8 cellular contexts compared by ENCODE assay signal in genomic region chr19:35745328-35746086, GRCh38. TPM values are rescaled to one million over a fixed set of nuclear protein-coding genes. Genes with fewer than 3 reads are reported as not detected.
DNase-seq lines count a peak whose midpoint lies in the region; ATAC-seq and TF ChIP-seq lines count a peak whose summit lies in the region.

Gene PSENEN (plus strand): TSS chr19:35745651. CDS start chr19:35745931, 280 bp downstream.
Gene U2AF1L4 (minus strand): TSS chr19:35745418. CDS start chr19:35745391, 27 bp downstream.

- H3K36me3 Mint-ChIP-seq in T-helper 17 cell (ENCODE audit: low read depth) = peaks cover 4% of the 10 kb centered on the region
- H3K36me3 Mint-ChIP-seq in type B pancreatic cell = no peaks in the 10 kb centered on the region

- H3K9me3 Mint-ChIP-seq in type B pancreatic cell = no peaks in the 10 kb centered on the region

- no peaks in the 10 kb centered on the region for H3K9me3 ChIP-seq in T-helper 17 cell (ENCODE audit: control insufficient read depth, low read length, poor library complexity, severe bottlenecking)

- H3K4me1 Mint-ChIP-seq in T-helper 17 cell (peaks cover 58% of the 10 kb centered on the region), type B pancreatic cell (ENCODE audit: unreplicated experiment) (peaks cover 30% of the 10 kb centered on the region)

- TF ChIP-seq CTCF in GM13976 (IDR thresholded peaks at IDR 0.05; ENCODE audit: borderline replicate concordance, control extremely low read depth, extremely low read depth, insufficient read depth, missing control alignments) = no peak
- TF ChIP-seq CTCF in type B pancreatic cell (conservative IDR thresholded peaks at IDR 0.05) = no peak

- in situ Hi-C loops in GM13976 (cut with MboI; ENCODE audit: low sequenced_read_pairs, unreplicated experiment) = no loop called here

- peak within 1 kb of the TSS; percentile 98 for H3K4me3 Mint-ChIP-seq in T-helper 17 cell
- H3K4me3 Mint-ChIP-seq in type B pancreatic cell = peak within 1 kb of the TSS; percentile 99

- intact Hi-C loops in left cardiac atrium (cut with DNase I) = loop anchor here in 1 of 2 donors (10.0 kb wide), 1 partner anchor 189 kb away; the partner anchor contains the start of gene LRFN3
- intact Hi-C loops in posterior cingulate gyrus (cut with DNase I) = no loop called here

- H3K27me3 Mint-ChIP-seq in T-helper 17 cell = no peaks in the 10 kb centered on the region
- H3K27me3 Mint-ChIP-seq in type B pancreatic cell = no peaks in the 10 kb centered on the region

- peak; percentile 50 for ATAC-seq in HG02885 (IDR thresholded peaks at IDR 0.05; ENCODE audit: poor library complexity, unreplicated experiment)
- ATAC-seq in T-helper 17 cell = peak; percentile 66
- ATAC-seq in left cardiac atrium = peak; percentile 83 to 85

- DNase-seq in GM13976 (ENCODE audit: low spot score) = peak; percentile 93
- DNase-seq in NCI-H187 (lab: John Stamatoyannopoulos, UW) = peak; percentile 97 to 99
- DNase-seq in T-helper 17 cell = peak; percentile 91 to 96 (median 92)
- DNase-seq in amniotic stem cell (lab: John Stamatoyannopoulos, UW) = peak; percentile 97
- peak; percentile 97 for DNase-seq in left cardiac atrium
- peak; percentile 91 to 100 (median 97) for DNase-seq in posterior cingulate gyrus
- peak; percentile 97 for DNase-seq in type B pancreatic cell (ENCODE audit: extremely low spot score, unreplicated experiment)

- peak within 1 kb of the TSS; percentile 100 for H3K27ac Mint-ChIP-seq in T-helper 17 cell
- H3K27ac Mint-ChIP-seq in type B pancreatic cell = peak within 1 kb of the TSS; percentile 100

RNA-seq across cellular contexts. Expression of gene PSENEN, which starts in this region (rescaled TPM):
- 10 to 100 TPM; 21.2 to 24.9 TPM for total RNA-seq in T-helper 17 cell
- 10 to 100 TPM; 41.7 to 46.6 TPM for total RNA-seq in left cardiac atrium
- 74.2 and 85.4 TPM in 2 replicates for total RNA-seq in type B pancreatic cell (ENCODE audit: low replicate concordance)

RNA-seq across cellular contexts. Expression of gene U2AF1L4, which starts in this region (rescaled TPM):
- total RNA-seq in T-helper 17 cell = 10 to 100 TPM; 48.1 to 68.2 TPM
- total RNA-seq in left cardiac atrium = 10 to 100 TPM; 17.7 to 21.6 TPM
- total RNA-seq in type B pancreatic cell (ENCODE audit: low replicate concordance) = 22.2 and 25.4 TPM in 2 replicates

Comparison
In these comparisons a context has a peak if more than half of its experiments do, and no peak if none do; other contexts are left out.
1. Peak in every context shown above with its lines: DNase-seq and ATAC-seq.